12 cellular contexts compared by ENCODE assay signal in the genomic region with DNA sequence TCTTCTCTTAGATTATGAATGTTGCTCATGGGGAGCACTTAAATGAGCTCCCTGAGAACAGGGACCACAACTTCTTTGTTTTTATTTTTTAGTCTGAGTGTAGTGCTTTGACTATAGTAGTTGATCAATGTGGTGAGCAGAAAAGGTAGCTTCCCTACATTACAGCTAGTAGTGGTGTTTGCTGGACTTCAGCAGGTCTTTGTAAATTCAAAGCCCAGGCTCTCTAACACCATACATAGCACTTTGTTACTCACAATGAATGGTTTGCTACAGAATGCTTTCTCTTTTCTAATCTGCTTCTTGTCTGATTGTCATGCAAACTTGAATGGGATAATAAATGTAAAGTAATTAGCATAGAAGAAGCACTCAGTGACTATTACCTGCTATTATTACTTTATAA. TPM values are rescaled to one million over a fixed set of nuclear protein-coding genes. Genes with fewer than 3 reads are reported as not detected.
"Had no signal": no experiment of that assay in that cellular context is flagged by ENCODE, and none has a peak within 500 bp of the region (broad histone marks: within the 10 kb centered on the region; RNA-seq: fewer than 3 reads in every experiment).

No MANE protein-coding gene starts in this region.

RNA-seq across cellular contexts. Expression of gene PGM5, which starts 55.4 kb away (rescaled TPM):
- total RNA-seq: activated B cell treated with CpG ODN at 0.5 μM for 24 hours; activated CD4-positive, alpha-beta memory T cell treated with anti-CD3 and anti-CD28 coated beads for 36 hours; activated CD4-positive, alpha-beta memory T cell treated with anti-CD3 and anti-CD28 coated beads, Interleukin-2, amount 10 ng/mL, durations not matched to agents 7 days and 5 days; activated CD4-positive, alpha-beta T cell treated with anti-CD3 and anti-CD28 coated beads for 36 hours; activated CD4-positive, alpha-beta T cell treated with anti-CD3 and anti-CD28 coated beads, Interleukin-2, amount 10 ng/mL, durations not matched to agents 24 days and 14 days; activated CD4-positive, alpha-beta T cell treated with anti-CD3 and anti-CD28 coated beads, Interleukin-2, amount 10 ng/mL, durations not matched to agents 7 days and 5 days; activated CD8-positive, alpha-beta memory T cell treated with anti-CD3 and anti-CD28 coated beads for 36 hours; activated CD8-positive, alpha-beta memory T cell treated with anti-CD3 and anti-CD28 coated beads, Interleukin-2, amount 10 ng/mL, durations not matched to agents 7 days and 5 days; activated CD8-positive, alpha-beta T cell treated with anti-CD3 and anti-CD28 coated beads for 36 hours; activated CD8-positive, alpha-beta T cell treated with anti-CD3 and anti-CD28 coated beads, Interleukin-2, amount 10 ng/mL, durations not matched to agents 7 days and 5 days; T-helper 1 cell treated with Interleukin-12 subunit alpha and Interleukin-12 subunit beta and Interleukin-4 antibody, amounts not matched to agents 30 ng/mL and 1 ng/mL, for 36 hours; T-helper 2 cell treated with Interferon-gamma antibody and Interleukin-4, amounts not matched to agents 100 ng/mL and 5 ng/mL, for 36 hours had no signal
